In the genomic region with DNA sequence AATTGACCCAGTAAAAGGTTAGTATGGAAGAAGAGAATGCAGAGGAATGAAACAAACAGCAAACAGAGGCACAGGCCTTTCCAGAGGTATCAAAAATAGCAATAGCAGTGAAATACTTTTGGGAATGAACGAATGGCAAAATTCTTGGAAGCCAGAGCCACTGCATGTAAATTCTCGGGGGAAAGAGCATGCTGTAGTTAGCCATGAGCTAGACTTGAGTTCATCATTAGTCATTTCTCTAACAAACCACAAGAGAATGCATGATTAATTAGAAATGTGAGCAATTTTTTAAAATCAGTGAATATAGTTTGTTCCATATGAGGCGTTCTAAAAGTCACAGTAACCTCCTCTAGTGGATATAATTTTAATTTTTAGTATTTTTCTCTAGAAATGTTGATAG, we compare ENCODE assay signal across 21 cellular contexts.
A peak's percentile ranks its signal among the peaks of the same experiment; 100 is the strongest.
DNase-seq lines count a peak whose midpoint lies in the region; ATAC-seq and TF ChIP-seq lines count a peak whose summit lies in the region.
"Had no signal": no experiment of that assay in that cellular context is flagged by ENCODE, and none has a peak within 500 bp of the region (broad histone marks: within the 10 kb centered on the region; RNA-seq: fewer than 3 reads in every experiment).

No MANE protein-coding gene starts in this region.

- DNase-seq in A172 (ENCODE audit: low spot score): peak; percentile 64
- peak; percentile 90 for DNase-seq in HFFc6
- peak; percentile 92 for DNase-seq in astrocyte of the cerebellum (ENCODE audit: low read depth)
- DNase-seq in fibroblast of the conjunctiva (ENCODE audit: low read depth): peak; percentile 36
- DNase-seq: 8988T; activated B cell treated with CpG ODN at 0.5 μM for 24 hours; activated CD8-positive, alpha-beta memory T cell treated with anti-CD3 and anti-CD28 coated beads, Interleukin-2, amount 50 U/mL, for 48 hours; activated naive CD4-positive, alpha-beta T cell treated with anti-CD3 and anti-CD28 coated beads, Interleukin-2, amount 10 ng/mL, durations not matched to agents 7 days and 5 days; COR-L47; erythroblast; H9; lower lobe of right lung; NCI-H1417 treated with DMSO at 0.1 percent for 48 hours; NCI-H446; right lobe of liver had no signal

- peak overlapping the region; percentile 56 for H3K4me3 Mint-ChIP-seq in HFFc6
- H3K4me3 Mint-ChIP-seq: activated B cell treated with CpG ODN at 0.5 μM for 24 hours; activated naive CD4-positive, alpha-beta T cell treated with anti-CD3 and anti-CD28 coated beads, Interleukin-2, amount 10 ng/mL, durations not matched to agents 7 days and 5 days; H9; neural progenitor cell; stimulated activated memory B cell treated with anti-CD40 and anti-IgM and Interleukin-4, amounts not matched to agents 10 μg/mL and 1 μg/mL and 100 μg/mL, for 72 hours had no signal

- peaks cover 2% of the 10 kb centered on the region; the same call in 1 of the 2 replicates for H3K27me3 Mint-ChIP-seq in HFFc6 (ENCODE audit: insufficient read depth)
- H3K27me3 Mint-ChIP-seq: activated B cell treated with CpG ODN at 0.5 μM for 24 hours; activated naive CD4-positive, alpha-beta T cell treated with anti-CD3 and anti-CD28 coated beads, Interleukin-2, amount 10 ng/mL, durations not matched to agents 7 days and 5 days; stimulated activated memory B cell treated with anti-CD40 and anti-IgM and Interleukin-4, amounts not matched to agents 10 μg/mL and 1 μg/mL and 100 μg/mL, for 72 hours had no signal

- H3K4me1 Mint-ChIP-seq in HFFc6 (ENCODE audit: low read depth): peaks cover 70% of the 10 kb centered on the region
- H3K4me1 Mint-ChIP-seq: activated B cell treated with CpG ODN at 0.5 μM for 24 hours; activated naive CD4-positive, alpha-beta T cell treated with anti-CD3 and anti-CD28 coated beads, Interleukin-2, amount 10 ng/mL, durations not matched to agents 7 days and 5 days; neural progenitor cell; stimulated activated memory B cell treated with anti-CD40 and anti-IgM and Interleukin-4, amounts not matched to agents 10 μg/mL and 1 μg/mL and 100 μg/mL, for 72 hours had no signal

- no peaks in the 10 kb centered on the region for H3K9me3 Mint-ChIP-seq in HFFc6
- H3K9me3 Mint-ChIP-seq: activated B cell treated with CpG ODN at 0.5 μM for 24 hours; H9; neural progenitor cell; stimulated activated memory B cell treated with anti-CD40 and anti-IgM and Interleukin-4, amounts not matched to agents 10 μg/mL and 1 μg/mL and 100 μg/mL, for 72 hours had no signal

- ATAC-seq in GM21529 (IDR thresholded peaks at IDR 0.05; ENCODE audit: unreplicated experiment): no peak
- no peak for ATAC-seq in GM21526 (IDR thresholded peaks at IDR 0.05; ENCODE audit: low FRiP score, unreplicated experiment)
- ATAC-seq in HG03571 (IDR thresholded peaks at IDR 0.05; ENCODE audit: unreplicated experiment): no peak
- no peak for ATAC-seq in HG03139 (IDR thresholded peaks at IDR 0.05; ENCODE audit: unreplicated experiment)
- ATAC-seq: lower lobe of right lung; right lobe of liver; stimulated activated memory B cell treated with anti-CD40 and anti-IgM and Interleukin-4, amounts not matched to agents 10 μg/mL and 1 μg/mL and 100 μg/mL, for 72 hours had no signal

- peak overlapping the region; percentile 93 for H3K27ac Mint-ChIP-seq in HFFc6
- H3K27ac Mint-ChIP-seq: activated B cell treated with CpG ODN at 0.5 μM for 24 hours; activated naive CD4-positive, alpha-beta T cell treated with anti-CD3 and anti-CD28 coated beads, Interleukin-2, amount 10 ng/mL, durations not matched to agents 7 days and 5 days; H9; neural progenitor cell; stimulated activated memory B cell treated with anti-CD40 and anti-IgM and Interleukin-4, amounts not matched to agents 10 μg/mL and 1 μg/mL and 100 μg/mL, for 72 hours had no signal

- in situ Hi-C loops in astrocyte of the cerebellum (cut with HindIII; ENCODE audit: low sequenced_read_pairs): no loop called here

- peaks cover 6% of the 10 kb centered on the region; the same call in 1 of the 2 replicates for H3K36me3 Mint-ChIP-seq in HFFc6 (ENCODE audit: low read depth)
- H3K36me3 Mint-ChIP-seq: activated naive CD4-positive, alpha-beta T cell treated with anti-CD3 and anti-CD28 coated beads, Interleukin-2, amount 10 ng/mL, durations not matched to agents 7 days and 5 days; neural progenitor cell; stimulated activated memory B cell treated with anti-CD40 and anti-IgM and Interleukin-4, amounts not matched to agents 10 μg/mL and 1 μg/mL and 100 μg/mL, for 72 hours had no signal

- TF ChIP-seq CTCF in HFFc6 (IDR thresholded peaks at IDR 0.05) (peak; percentile 44; the same call in 1 of the 2 replicates), astrocyte of the cerebellum (IDR thresholded peaks at IDR 0.05; ENCODE audit: low read depth, low read length, missing control alignments) (no peak)

- no peak overlapping the region for H3K4me3 ChIP-seq in astrocyte of the cerebellum (ENCODE audit: low read depth, low read length)
- H3K4me3 ChIP-seq: lower lobe of right lung, neural progenitor cell, right lobe of liver had no signal

Comparison
In these comparisons a context has a peak if more than half of its experiments do, and no peak if none do; other contexts are left out.
1. DNase-seq: peak in every context shown above with its lines; median percentile 92 in astrocyte of the cerebellum; 90 in HFFc6; 64 in A172; 36 in fibroblast of the conjunctiva.